8 cellular contexts compared by ENCODE assay signal in genomic region chr1:221741971-221742554, GRCh38.
A peak's percentile ranks its signal among the peaks of the same experiment; 100 is the strongest.
DNase-seq lines count a peak whose midpoint lies in the region; ATAC-seq lines count a peak whose summit lies in the region.

TSS of gene DUSP10 (minus strand) at chr1:221742089. CDS start at chr1:221739744, 2,345 bp downstream.

- CTCF ChIA-PET in activated naive CD4-positive, alpha-beta T cell treated with anti-CD3 and anti-CD28 coated beads, Interleukin-2, amount 10 ng/mL, durations not matched to agents 7 days and 5 days (lab: Charles Lee), result interaction anchor here (0.6 to 6.4 kb wide), 21 partner anchors 10 to 713 kb away, joined by 3 to 76 read pairs (median 4); no protein-coding TSS in a partner anchor

- peak; percentile 78 for ATAC-seq in HG02571 (IDR thresholded peaks at IDR 0.05; ENCODE audit: unreplicated experiment)

- H3K27ac Mint-ChIP-seq in activated naive CD4-positive, alpha-beta T cell treated with anti-CD3 and anti-CD28 coated beads, Interleukin-2, amount 10 ng/mL, durations not matched to agents 7 days and 5 days, result no peak within 1 kb of the TSS

- peak within 1 kb of the TSS; percentile 96 for H3K4me3 ChIP-seq in GM08714 (ENCODE audit: low read length)
- peak within 1 kb of the TSS; percentile 80 for H3K4me3 ChIP-seq in SK-N-MC

- no peaks in the 10 kb centered on the region for H3K9me3 ChIP-seq in SK-N-MC (ENCODE audit: low read depth, low read length)

- H3K9me3 Mint-ChIP-seq in activated naive CD4-positive, alpha-beta T cell treated with anti-CD3 and anti-CD28 coated beads, Interleukin-2, amount 10 ng/mL, durations not matched to agents 7 days and 5 days, result peaks cover 5% of the 10 kb centered on the region

- peak; percentile 100 for DNase-seq in NCI-H1048 (lab: John Stamatoyannopoulos, UW)
- DNase-seq in SK-N-MC (ENCODE audit: low read depth, low spot score), result peak; percentile 87
- DNase-seq in activated naive CD4-positive, alpha-beta T cell treated with anti-CD3 and anti-CD28 coated beads, Interleukin-2, amount 10 ng/mL, durations not matched to agents 7 days and 5 days, result peak; percentile 100
- peak; percentile 100 for DNase-seq in globus pallidus (ENCODE audit: low spot score)
- DNase-seq in non-pigmented ciliary epithelial cell (ENCODE audit: low read depth), result peak; percentile 98
- DNase-seq in superior temporal gyrus (ENCODE audit: extremely low spot score), result peak; percentile 99

- no peaks in the 10 kb centered on the region for H3K27me3 Mint-ChIP-seq in activated naive CD4-positive, alpha-beta T cell treated with anti-CD3 and anti-CD28 coated beads, Interleukin-2, amount 10 ng/mL, durations not matched to agents 7 days and 5 days

- H3K9ac ChIP-seq in SK-N-MC (ENCODE audit: insufficient read length), result no peak within 1 kb of the TSS

- H3K36me3 Mint-ChIP-seq in activated naive CD4-positive, alpha-beta T cell treated with anti-CD3 and anti-CD28 coated beads, Interleukin-2, amount 10 ng/mL, durations not matched to agents 7 days and 5 days, result peaks cover 26% of the 10 kb centered on the region

- H3K4me3 Mint-ChIP-seq in activated naive CD4-positive, alpha-beta T cell treated with anti-CD3 and anti-CD28 coated beads, Interleukin-2, amount 10 ng/mL, durations not matched to agents 7 days and 5 days, result peak within 1 kb of the TSS; percentile 70

- H3K27ac ChIP-seq in SK-N-MC, result no peak within 1 kb of the TSS

- H3K4me1 Mint-ChIP-seq in activated naive CD4-positive, alpha-beta T cell treated with anti-CD3 and anti-CD28 coated beads, Interleukin-2, amount 10 ng/mL, durations not matched to agents 7 days and 5 days, result peaks cover 17% of the 10 kb centered on the region

- H3K36me3 ChIP-seq in SK-N-MC (ENCODE audit: insufficient read depth, low read length), result no peaks in the 10 kb centered on the region
